In genomic region chr16:66013497-66013896, GRCh38 we compare ENCODE assay signal across 29 cellular contexts.
"Had no signal": no experiment of that assay in that cellular context is flagged by ENCODE, and none has a peak within 500 bp of the region (broad histone marks: within the 10 kb centered on the region; RNA-seq: fewer than 3 reads in every experiment).

No MANE protein-coding gene starts in this region.

- H3K9me3 ChIP-seq: body of pancreas, esophagus squamous epithelium, gastroesophageal sphincter had no signal

- H3K9me3 Mint-ChIP-seq: activated B cell treated with CpG ODN at 0.5 μM for 24 hours; activated CD4-positive, alpha-beta memory T cell treated with anti-CD3 and anti-CD28 coated beads for 36 hours; activated T-cell treated with anti-CD3 and anti-CD28 coated beads, Interleukin-2, amount 50 U/mL, for 4 hours; activated T-helper 17 cell treated with anti-CD3 and anti-CD28 coated beads, Interleukin-2, amount 50 U/mL, for 72 hours; effector memory CD8-positive, alpha-beta T cell; T-helper 2 cell treated with Interferon-gamma antibody and Interleukin-4, amounts not matched to agents 5 μg/mL and 100 μg/mL, for 36 hours had no signal

- H3K4me3 Mint-ChIP-seq: activated B cell treated with CpG ODN at 0.5 μM for 24 hours; activated CD4-positive, alpha-beta memory T cell treated with anti-CD3 and anti-CD28 coated beads for 36 hours; activated naive CD8-positive, alpha-beta T cell; activated T-cell treated with anti-CD3 and anti-CD28 coated beads, Interleukin-2, amount 50 U/mL, for 4 hours; activated T-helper 17 cell treated with anti-CD3 and anti-CD28 coated beads, Interleukin-2, amount 50 U/mL, for 72 hours; effector memory CD8-positive, alpha-beta T cell; T-helper 17 cell; T-helper 2 cell treated with Interferon-gamma antibody and Interleukin-4, amounts not matched to agents 5 μg/mL and 100 μg/mL, for 36 hours had no signal

- H3K4me1 Mint-ChIP-seq: activated B cell treated with CpG ODN at 0.5 μM for 24 hours; activated T-helper 17 cell treated with anti-CD3 and anti-CD28 coated beads, Interleukin-2, amount 50 U/mL, for 72 hours; T-helper 17 cell had no signal

- H3K27ac ChIP-seq: body of pancreas, esophagus squamous epithelium, gastroesophageal sphincter, WERI-Rb-1 had no signal

- ATAC-seq: activated CD4-positive, CD25-positive, alpha-beta regulatory T cell treated with anti-CD3 and anti-CD28 coated beads, Interleukin-2, amount 50 U/mL, for 24 hours; activated T-cell treated with anti-CD3 and anti-CD28 coated beads, Interleukin-2, amount 50 U/mL, for 4 hours; activated T-helper 17 cell treated with anti-CD3 and anti-CD28 coated beads, Interleukin-2, amount 50 U/mL, for 72 hours; body of pancreas; effector memory CD8-positive, alpha-beta T cell; gastroesophageal sphincter; T-helper 17 cell had no signal

- H3K27me3 Mint-ChIP-seq: activated B cell treated with CpG ODN at 0.5 μM for 24 hours; activated CD4-positive, alpha-beta memory T cell treated with anti-CD3 and anti-CD28 coated beads for 36 hours had no signal

- H3K36me3 Mint-ChIP-seq: activated CD4-positive, alpha-beta memory T cell treated with anti-CD3 and anti-CD28 coated beads for 36 hours; activated naive CD8-positive, alpha-beta T cell had no signal

- H3K36me3 ChIP-seq: esophagus squamous epithelium, gastroesophageal sphincter, WERI-Rb-1 had no signal

- DNase-seq: activated B cell treated with CpG ODN at 0.5 μM for 24 hours; activated CD4-positive, alpha-beta memory T cell treated with anti-CD3 and anti-CD28 coated beads for 36 hours; activated CD4-positive, alpha-beta T cell treated with anti-CD3 and anti-CD28 coated beads for 48 hours; activated effector memory CD4-positive, alpha-beta T cell treated with Interleukin-2 at 50 U/mL for 16 hours; activated gamma-delta T cell treated with Interleukin-2 at 50 U/mL for 16 hours; activated naive CD4-positive, alpha-beta T cell treated with anti-CD3 and anti-CD28 coated beads, Interleukin-2, amount 50 U/mL, for 16 hours; activated naive CD4-positive, alpha-beta T cell treated with Interleukin-2 at 50 U/mL for 16 hours; activated T-cell treated with anti-CD3 and anti-CD28 coated beads, Interleukin-2, amount 50 U/mL, for 4 hours; amniotic stem cell; aorta; body of pancreas; caudate nucleus; cortex of kidney; dermis blood vessel endothelial cell; effector CD4-positive, alpha-beta T cell; effector memory CD8-positive, alpha-beta T cell; esophagus squamous epithelium; foreskin melanocyte; head of caudate nucleus; hippocampal formation; T-helper 17 cell; T1000; WERI-Rb-1 had no signal

- FAIRE-seq: colon had no signal

- H3K27me3 ChIP-seq: body of pancreas, esophagus squamous epithelium, gastroesophageal sphincter had no signal

- H3K27ac Mint-ChIP-seq: activated B cell treated with CpG ODN at 0.5 μM for 24 hours; activated CD4-positive, alpha-beta memory T cell treated with anti-CD3 and anti-CD28 coated beads for 36 hours; activated naive CD8-positive, alpha-beta T cell; activated T-helper 17 cell treated with anti-CD3 and anti-CD28 coated beads, Interleukin-2, amount 50 U/mL, for 72 hours; effector memory CD8-positive, alpha-beta T cell; T-helper 17 cell; T-helper 2 cell treated with Interferon-gamma antibody and Interleukin-4, amounts not matched to agents 5 μg/mL and 100 μg/mL, for 36 hours had no signal

- H3K4me3 ChIP-seq: body of pancreas, esophagus squamous epithelium, gastroesophageal sphincter had no signal

- H3K4me1 ChIP-seq: body of pancreas, esophagus squamous epithelium, gastroesophageal sphincter had no signal
